In genomic region chr1:19430121-19431068, GRCh38 we compare ENCODE assay signal across 8 cellular contexts. TPM values are rescaled to one million over a fixed set of nuclear protein-coding genes. Genes with fewer than 3 reads are reported as not detected.
A peak's percentile ranks its signal among the peaks of the same experiment; 100 is the strongest.
DNase-seq lines count a peak whose midpoint lies in the region; ATAC-seq, FAIRE-seq and TF ChIP-seq lines count a peak whose summit lies in the region.

No MANE protein-coding gene starts in this region.

- TF ChIP-seq CTCF in astrocyte (IDR thresholded peaks at IDR 0.05; ENCODE audit: insufficient read depth, low read depth, low read length) (no peak), transverse colon (IDR thresholded peaks at IDR 0.05) (no peak)

- H3K4me3 ChIP-seq in astrocyte (ENCODE audit: insufficient read depth, low read depth, low read length) (peak overlapping the region; percentile 1), transverse colon (no peak overlapping the region)

- peak overlapping the region; percentile 19 for H3K27ac Mint-ChIP-seq in activated CD4-positive, alpha-beta memory T cell treated with anti-CD3 and anti-CD28 coated beads for 36 hours
- H3K27ac Mint-ChIP-seq in activated CD4-positive, alpha-beta memory T cell treated with anti-CD3 and anti-CD28 coated beads, Interleukin-2, amount 10 ng/mL, durations not matched to agents 7 days and 5 days = no peak overlapping the region
- peak overlapping the region; percentile 72 for H3K27ac Mint-ChIP-seq in astrocyte (ENCODE audit: unreplicated experiment)

- no peak for TF ChIP-seq EP300 in transverse colon (IDR thresholded peaks at IDR 0.05; ENCODE audit: low read depth)

- H3K9me3 Mint-ChIP-seq in activated CD4-positive, alpha-beta memory T cell treated with anti-CD3 and anti-CD28 coated beads for 36 hours = no peaks in the 10 kb centered on the region
- no peaks in the 10 kb centered on the region for H3K9me3 Mint-ChIP-seq in activated CD4-positive, alpha-beta memory T cell treated with anti-CD3 and anti-CD28 coated beads, Interleukin-2, amount 10 ng/mL, durations not matched to agents 7 days and 5 days
- no peaks in the 10 kb centered on the region for H3K9me3 Mint-ChIP-seq in astrocyte (ENCODE audit: unreplicated experiment)

- H3K27me3 Mint-ChIP-seq in activated CD4-positive, alpha-beta memory T cell treated with anti-CD3 and anti-CD28 coated beads for 36 hours = no peaks in the 10 kb centered on the region
- H3K27me3 Mint-ChIP-seq in activated CD4-positive, alpha-beta memory T cell treated with anti-CD3 and anti-CD28 coated beads, Interleukin-2, amount 10 ng/mL, durations not matched to agents 7 days and 5 days = no peaks in the 10 kb centered on the region
- no peaks in the 10 kb centered on the region for H3K27me3 Mint-ChIP-seq in astrocyte (ENCODE audit: low read depth, unreplicated experiment)

- H3K27ac ChIP-seq in astrocyte (ENCODE audit: low read depth, low read length) (peak overlapping the region; percentile 49), layer of hippocampus (ENCODE audit: low read depth, low read length) (peak overlapping the region; percentile 21), transverse colon (peak overlapping the region; percentile 80 to 93 (median 82))

- CTCF ChIA-PET in activated CD4-positive, alpha-beta memory T cell treated with anti-CD3 and anti-CD28 coated beads for 36 hours (lab: Charles Lee) = interaction anchor here (1.4 to 1.5 kb wide), 2 partner anchors 39 to 152 kb away, joined by 3 to 5 read pairs; no protein-coding TSS in a partner anchor
- CTCF ChIA-PET in activated CD4-positive, alpha-beta memory T cell treated with anti-CD3 and anti-CD28 coated beads, Interleukin-2, amount 10 ng/mL, durations not matched to agents 7 days and 5 days (lab: Charles Lee) = interaction anchor here (1.5 kb wide), 1 partner anchor 152 kb away, joined by 3 read pairs; no protein-coding TSS in a partner anchor

- H4K20me1 ChIP-seq in astrocyte (ENCODE audit: insufficient read depth, low read length) = peaks cover 96% of the 10 kb centered on the region

- no peak overlapping the region for H3K4me3 Mint-ChIP-seq in activated CD4-positive, alpha-beta memory T cell treated with anti-CD3 and anti-CD28 coated beads for 36 hours
- H3K4me3 Mint-ChIP-seq in activated CD4-positive, alpha-beta memory T cell treated with anti-CD3 and anti-CD28 coated beads, Interleukin-2, amount 10 ng/mL, durations not matched to agents 7 days and 5 days = no peak overlapping the region
- H3K4me3 Mint-ChIP-seq in astrocyte (ENCODE audit: unreplicated experiment) = peak overlapping the region; percentile 48

- H3K36me3 ChIP-seq in astrocyte (ENCODE audit: insufficient read depth, low read length) = peaks cover 6% of the 10 kb centered on the region
- no peaks in the 10 kb centered on the region for H3K36me3 ChIP-seq in transverse colon

- H3K4me1 ChIP-seq in astrocyte (ENCODE audit: insufficient read depth, low read length) (peaks cover 43% of the 10 kb centered on the region), transverse colon (peaks cover 73 to 91% (median 79%) of the 10 kb centered on the region in 4 donors)

- H3K27me3 ChIP-seq in astrocyte (ENCODE audit: insufficient read depth, low read length) (no peaks in the 10 kb centered on the region), layer of hippocampus (ENCODE audit: control insufficient read depth, insufficient read depth, low read length) (no peaks in the 10 kb centered on the region), transverse colon (no peaks in the 10 kb centered on the region)

- no peak overlapping the region for H2AFZ ChIP-seq in astrocyte (ENCODE audit: low read depth, low read length)

- no peak for DNase-seq in activated CD4-positive, alpha-beta memory T cell treated with anti-CD3 and anti-CD28 coated beads for 36 hours
- no peak for DNase-seq in activated CD4-positive, alpha-beta memory T cell treated with anti-CD3 and anti-CD28 coated beads, Interleukin-2, amount 10 ng/mL, durations not matched to agents 7 days and 5 days
- DNase-seq in astrocyte (ENCODE audit: low read depth) = peak; percentile 69
- no peak for DNase-seq in transverse colon
- no peak for DNase-seq in hypothalamus (lab: John Stamatoyannopoulos, UW)

- WGBS in transverse colon (ENCODE audit: low coverage in 1 of 2), 2 donors = 10 to 42% methylated on average over 9 to 16 of the region's 16 CpGs

- peaks cover 83% of the 10 kb centered on the region for H3K4me1 Mint-ChIP-seq in activated CD4-positive, alpha-beta memory T cell treated with anti-CD3 and anti-CD28 coated beads for 36 hours (ENCODE audit: low read depth)
- H3K4me1 Mint-ChIP-seq in activated CD4-positive, alpha-beta memory T cell treated with anti-CD3 and anti-CD28 coated beads, Interleukin-2, amount 10 ng/mL, durations not matched to agents 7 days and 5 days = peaks cover 54% of the 10 kb centered on the region
- H3K4me1 Mint-ChIP-seq in astrocyte (ENCODE audit: low read depth, unreplicated experiment) = peaks cover 70% of the 10 kb centered on the region

- POLR2A ChIA-PET in activated CD4-positive, alpha-beta memory T cell treated with anti-CD3 and anti-CD28 coated beads for 36 hours (lab: Charles Lee) = no interaction called here
- POLR2A ChIA-PET in activated CD4-positive, alpha-beta memory T cell treated with anti-CD3 and anti-CD28 coated beads, Interleukin-2, amount 10 ng/mL, durations not matched to agents 7 days and 5 days (lab: Charles Lee) = no interaction called here

- H3K79me2 ChIP-seq in astrocyte (ENCODE audit: insufficient read depth, low read length) = peaks cover 98% of the 10 kb centered on the region

- peak overlapping the region; percentile 77 for H3K4me2 ChIP-seq in astrocyte (ENCODE audit: low read length)

- ATAC-seq in HG02759 (IDR thresholded peaks at IDR 0.05; ENCODE audit: unreplicated experiment) (no peak), HG03565 (IDR thresholded peaks at IDR 0.05; ENCODE audit: unreplicated experiment) (no peak)

- peak; percentile 84 for FAIRE-seq in astrocyte (lab: Jason Lieb, UNC)

- H3K9me3 ChIP-seq in astrocyte (ENCODE audit: insufficient read depth, low read depth, low read length) = no peaks in the 10 kb centered on the region
- H3K9me3 ChIP-seq in transverse colon = no peaks in the 10 kb centered on the region

- H3K9ac ChIP-seq in astrocyte (ENCODE audit: low read length) = peak overlapping the region; percentile 39

- intact Hi-C loops in activated CD4-positive, alpha-beta memory T cell treated with anti-CD3 and anti-CD28 coated beads for 36 hours (cut with micrococcal nuclease) = no loop called here
- intact Hi-C loops in transverse colon (cut with DNase I; ENCODE audit: low total_unique reads) = loop anchor here (10.0 kb wide), 1 partner anchor 54 kb away; the partner anchor contains the start of gene CAPZB

- in situ Hi-C loops in transverse colon (cut with MboI; ENCODE audit: low pct_ligation_motif_present in 1 of 4, low pct_unique_long_range_greater_than_20kb in 1 of 4, low sequenced_read_pairs in 3 of 4) = no loop called here

- H3K36me3 Mint-ChIP-seq in activated CD4-positive, alpha-beta memory T cell treated with anti-CD3 and anti-CD28 coated beads for 36 hours = peaks cover 4% of the 10 kb centered on the region
- peaks cover 45% of the 10 kb centered on the region for H3K36me3 Mint-ChIP-seq in activated CD4-positive, alpha-beta memory T cell treated with anti-CD3 and anti-CD28 coated beads, Interleukin-2, amount 10 ng/mL, durations not matched to agents 7 days and 5 days (ENCODE audit: low read depth)
- H3K36me3 Mint-ChIP-seq in astrocyte (ENCODE audit: low read depth, unreplicated experiment) = no peaks in the 10 kb centered on the region

- TF ChIP-seq POLR2A in transverse colon (IDR thresholded peaks at IDR 0.05) = no peak

RNA-seq across cellular contexts. Expression of gene CAPZB, which starts 54.9 kb away (rescaled TPM):
- 100 to 1,000 TPM; 388 to 419 TPM for total RNA-seq in activated CD4-positive, alpha-beta memory T cell treated with anti-CD3 and anti-CD28 coated beads for 36 hours
- total RNA-seq in activated CD4-positive, alpha-beta memory T cell treated with anti-CD3 and anti-CD28 coated beads, Interleukin-2, amount 10 ng/mL, durations not matched to agents 7 days and 5 days = 100 to 1,000 TPM; 537 to 565 TPM
- 458 and 459 TPM in 2 replicates for total RNA-seq in astrocyte
- total RNA-seq in transverse colon = 100 to 1,000 TPM; 127 to 404 (median 136) TPM

Comparison
In these comparisons a context has a peak if more than half of its experiments do, and no peak if none do; other contexts are left out.
1. H3K27ac ChIP-seq: peak in every context shown above with its lines; median percentile 82 in transverse colon; 49 in astrocyte; 21 in layer of hippocampus.